ENCODE assay signal across 19 cellular contexts in genomic region chr3:24296441-24297205, GRCh38.
DNase-seq lines count a peak whose midpoint lies in the region; ATAC-seq, FAIRE-seq and TF ChIP-seq lines count a peak whose summit lies in the region.
"Had no signal": no experiment of that assay in that cellular context is flagged by ENCODE, and none has a peak within 500 bp of the region (broad histone marks: within the 10 kb centered on the region; RNA-seq: fewer than 3 reads in every experiment).

No MANE protein-coding gene starts in this region.

- no peak overlapping the region for H2BK5ac ChIP-seq in trophoblast cell (ENCODE audit: low read depth, low read length, poor library complexity)

- TF ChIP-seq CTCF in fibroblast of mammary gland (conservative IDR thresholded peaks at IDR 0.05; ENCODE audit: control insufficient read depth, insufficient read depth, low read depth, low read length), result no peak
- no peak for TF ChIP-seq CTCF in mucosa of descending colon (IDR thresholded peaks at IDR 0.05)
- TF ChIP-seq CTCF in suprapubic skin (IDR thresholded peaks at IDR 0.05), result no peak

- H2BK120ac ChIP-seq in trophoblast cell (ENCODE audit: insufficient read depth, low read length, poor library complexity), result no peak overlapping the region

- H2AK5ac ChIP-seq in trophoblast cell (ENCODE audit: low read length), result no peak overlapping the region

- no peak overlapping the region for H3K4me3 ChIP-seq in fibroblast of mammary gland (ENCODE audit: control insufficient read depth, low read depth, low read length)
- H3K4me3 ChIP-seq in mucosa of descending colon, result no peak overlapping the region
- no peak overlapping the region for H3K4me3 ChIP-seq in suprapubic skin
- H3K4me3 ChIP-seq in trophoblast cell (ENCODE audit: low read depth, low read length), result no peak overlapping the region
- H3K4me3 ChIP-seq: SK-N-MC had no signal

- no peaks in the 10 kb centered on the region for H3K4me1 ChIP-seq in mucosa of descending colon (ENCODE audit: low read depth)
- H3K4me1 ChIP-seq in suprapubic skin, result peaks cover 7% of the 10 kb centered on the region
- H3K4me1 ChIP-seq in trophoblast cell (ENCODE audit: control insufficient read depth in 1 of 2, insufficient read depth in 2 of 2, low read length in 2 of 2), result peaks cover 0 to 4% of the 10 kb centered on the region in 2 experiments

- no peak overlapping the region for H4K12ac ChIP-seq in trophoblast cell (ENCODE audit: low read depth, low read length)

- no peak for TF ChIP-seq POLR2A in suprapubic skin (IDR thresholded peaks at IDR 0.05)

- no peak overlapping the region for H2BK12ac ChIP-seq in trophoblast cell (ENCODE audit: low read length)

- no peak overlapping the region for H2AFZ ChIP-seq in trophoblast cell (ENCODE audit: insufficient read depth, low read length, poor library complexity)

- no peak overlapping the region for H3K23ac ChIP-seq in trophoblast cell (ENCODE audit: low read length)

- H3K4ac ChIP-seq in trophoblast cell (ENCODE audit: low read depth, low read length), result no peak overlapping the region

- TF ChIP-seq EP300 in suprapubic skin (IDR thresholded peaks at IDR 0.05), result no peak

- no peak overlapping the region for H4K8ac ChIP-seq in trophoblast cell (ENCODE audit: low read depth, low read length)

- peaks cover 6% of the 10 kb centered on the region for H3K79me1 ChIP-seq in trophoblast cell (ENCODE audit: low read length)

- no peak overlapping the region for H3K27ac ChIP-seq in suprapubic skin
- H3K27ac ChIP-seq in trophoblast cell (ENCODE audit: low read depth, low read length), result no peak overlapping the region
- H3K27ac ChIP-seq: SK-N-MC had no signal

- no peak overlapping the region for H4K91ac ChIP-seq in trophoblast cell (ENCODE audit: low read depth, low read length)

- DNase-seq in COLO829 (ENCODE audit: low spot score) (peak; percentile 87), RCC 7860 (ENCODE audit: low spot score) (peak; percentile 28), fibroblast of mammary gland (ENCODE audit: low read depth) (peak; percentile 20), mucosa of descending colon (no peak), NCI-H748 treated with DMSO at 0.1 percent for 48 hours (lab: John Stamatoyannopoulos, UW) (no peak), suprapubic skin (ENCODE audit: low spot score in 2 of 2) (no peak), trophoblast cell (no peak)
- DNase-seq: activated CD4-positive, alpha-beta T cell treated with anti-CD3 and anti-CD28 coated beads, Interleukin-2, amount 10 ng/mL, durations not matched to agents 7 days and 5 days; activated naive CD8-positive, alpha-beta T cell treated with anti-CD3 and anti-CD28 coated beads for 36 hours; activated T-cell treated with anti-CD3 and anti-CD28 coated beads, Interleukin-2, amount 50 U/mL, for 1 hour; KG1; left ventricle myocardium superior; naive B cell; NCI-H1105 treated with DMSO at 0.1 percent for 48 hours; NCI-H2227 treated with DMSO at 0.1 percent for 48 hours had no signal

- no peak for FAIRE-seq in RCC 7860 (lab: Jason Lieb, UNC)
- FAIRE-seq: A204.1 had no signal

- no peak overlapping the region for H3K9ac ChIP-seq in trophoblast cell (ENCODE audit: low read length)

- H3K4me2 ChIP-seq in trophoblast cell (ENCODE audit: low read length), result no peak overlapping the region

- ATAC-seq in mucosa of descending colon (peak; percentile 24), GM21737 (IDR thresholded peaks at IDR 0.05; ENCODE audit: unreplicated experiment) (no peak)
- ATAC-seq: left ventricle myocardium superior; stimulated activated effector memory CD8-positive, alpha-beta T cell treated with anti-CD3 and anti-CD28 coated beads, Interleukin-12 subunit alpha, Interleukin-12 subunit beta, amount 100 ng/mL, for 72 hours had no signal

- intact Hi-C loops in mucosa of descending colon (cut with DNase I, micrococcal nuclease), result no loop called here

- H3K18ac ChIP-seq in trophoblast cell (ENCODE audit: low read length), result no peak overlapping the region

- H3K9me3 ChIP-seq in mucosa of descending colon (peaks cover 6% of the 10 kb centered on the region), suprapubic skin (peaks cover 7% of the 10 kb centered on the region), trophoblast cell (ENCODE audit: insufficient read depth, low read depth, low read length) (no peaks in the 10 kb centered on the region)

- H3K14ac ChIP-seq in trophoblast cell (ENCODE audit: low read length), result no peak overlapping the region

- H3K36me3 ChIP-seq in mucosa of descending colon (ENCODE audit: low read depth) (no peaks in the 10 kb centered on the region), suprapubic skin (peaks cover 13% of the 10 kb centered on the region), trophoblast cell (ENCODE audit: control insufficient read depth in 1 of 2, insufficient read depth in 2 of 2, low read length in 2 of 2) (peaks cover 2 to 4% of the 10 kb centered on the region in 2 experiments)

- WGBS in suprapubic skin, result 88% methylated on average over 5 of the region's 5 CpGs
- no CpG with 5 or more reads among the region's 5 CpGs for WGBS in trophoblast cell (ENCODE audit: extremely low coverage, insufficient coverage, insufficient read length)

- H3K27me3 ChIP-seq in suprapubic skin (no peaks in the 10 kb centered on the region), trophoblast cell (ENCODE audit: insufficient read depth, low read length) (no peaks in the 10 kb centered on the region)

- H3K79me2 ChIP-seq in trophoblast cell (ENCODE audit: control insufficient read depth, insufficient read depth, low read length, poor library complexity), result peaks cover 2% of the 10 kb centered on the region

Comparison
In these comparisons a context has a peak if more than half of its experiments do, and no peak if none do; other contexts are left out.
1. DNase-seq: peak in COLO829 (single experiment), RCC 7860 (single experiment) and fibroblast of mammary gland (single experiment); none in mucosa of descending colon (0 of 3), NCI-H748 treated with DMSO at 0.1 percent for 48 hours (single experiment), suprapubic skin (0 of 2) and trophoblast cell (0 of 2).